ENCODE assay signal across 8 cellular contexts in the genomic region with DNA sequence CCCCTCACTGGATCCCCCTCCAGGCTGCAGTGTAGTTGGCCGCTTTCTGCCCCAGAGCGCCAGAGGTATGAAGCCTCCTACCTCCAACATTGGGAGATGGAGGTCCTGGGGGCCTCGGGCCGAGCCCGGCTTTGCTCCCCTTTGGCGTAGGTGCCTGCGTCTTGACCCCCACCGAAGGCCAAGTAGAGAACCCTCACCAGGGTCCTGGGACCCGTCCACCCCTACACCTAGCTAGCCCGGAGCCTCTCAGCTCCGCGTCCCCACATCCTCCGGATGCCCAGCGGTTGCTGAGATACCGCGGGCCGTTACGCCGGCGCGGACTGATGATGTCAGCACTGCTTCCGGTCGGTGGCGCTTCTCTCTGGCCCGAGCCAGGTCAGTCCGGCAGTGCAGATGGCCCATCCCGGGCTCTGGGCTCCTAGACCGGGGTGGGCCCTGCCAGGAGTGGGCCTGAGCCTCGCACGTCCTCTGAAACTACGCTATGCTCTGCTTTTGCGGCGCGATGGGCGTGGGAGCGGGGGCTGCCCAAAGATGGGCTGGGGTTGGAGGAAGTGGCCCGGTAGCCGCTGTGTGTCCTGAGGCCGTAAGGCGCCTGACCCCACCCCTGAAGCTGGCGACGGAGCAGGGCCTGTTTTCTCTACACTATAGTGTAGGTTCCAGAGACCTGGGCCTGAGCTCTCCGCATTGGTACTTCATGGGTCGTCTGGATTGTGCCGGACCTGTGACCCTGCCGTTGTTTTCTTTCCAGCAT. TPM values are rescaled to one million over a fixed set of nuclear protein-coding genes. Genes with fewer than 3 reads are reported as not detected.
DNase-seq lines count a peak whose midpoint lies in the region; ATAC-seq, FAIRE-seq and TF ChIP-seq lines count a peak whose summit lies in the region.

GLB1L (minus strand) TSS at position 297 of the 751 bp plus-strand sequence. CDS start 1,871 bp downstream, outside the sequence.
STK16 (plus strand) TSS at position 332 of the 751 bp plus-strand sequence. CDS start 521 bp downstream, outside the sequence.

- H3K27ac ChIP-seq in DND-41 (ENCODE audit: low read length), result peak within 1 kb of the TSS; percentile 93

- no peak for FAIRE-seq in RCC 7860 (lab: Jason Lieb, UNC)

- H4K20me1 ChIP-seq in DND-41 (ENCODE audit: insufficient read depth, low read length), result peaks cover 30% of the 10 kb centered on the region

- H3K27ac Mint-ChIP-seq in IgD-negative memory B cell (peak within 1 kb of the TSS; percentile 85 to 98 (median 97)), nephron (peak within 1 kb of the TSS; percentile 69 to 94 (median 89))

- H3K36me3 Mint-ChIP-seq in IgD-negative memory B cell (peaks cover 1% of the 10 kb centered on the region), nephron (ENCODE audit: low read depth) (no peaks in the 10 kb centered on the region)

- H3K4me1 Mint-ChIP-seq in IgD-negative memory B cell (peaks cover 33 to 47% (median 43%) of the 10 kb centered on the region in 3 donors), nephron (peaks cover 19% of the 10 kb centered on the region)

- peaks cover 1% of the 10 kb centered on the region for H3K27me3 Mint-ChIP-seq in IgD-negative memory B cell
- peaks cover 5% of the 10 kb centered on the region for H3K27me3 Mint-ChIP-seq in nephron (ENCODE audit: low read depth)

- H3K4me3 Mint-ChIP-seq in IgD-negative memory B cell, result peak within 1 kb of the TSS; percentile 84 to 96 (median 92)
- H3K4me3 Mint-ChIP-seq in nephron, result peak within 1 kb of the TSS; percentile 95 to 96 (median 96)

- no peaks in the 10 kb centered on the region for H3K9me3 ChIP-seq in DND-41 (ENCODE audit: insufficient read depth, low read length, severe bottlenecking)

- peaks cover 6% of the 10 kb centered on the region for H3K36me3 ChIP-seq in DND-41 (ENCODE audit: insufficient read depth, low read length)

- ATAC-seq in DND-41 (ENCODE audit: insufficient read depth, low read depth) (peak; percentile 75), GM21619 (IDR thresholded peaks at IDR 0.05; ENCODE audit: unreplicated experiment) (peak; percentile 58)

- DNase-seq in DND-41 (peak; percentile 87), RCC 7860 (ENCODE audit: low spot score) (peak; percentile 84), fibroblast of pulmonary artery (ENCODE audit: low read depth) (peak; percentile 95)
- DNase-seq in activated T-helper 9 cell treated with anti-CD3 and anti-CD28 coated beads, Interleukin-2, amount 50 U/mL, for 16 hours (ENCODE audit: low read depth), result peak; percentile 83
- peak; percentile 86 for DNase-seq in stimulated activated naive CD4-positive, alpha-beta T cell treated with Interleukin-2 at 50 U/mL for 16 hours (lab: John Stamatoyannopoulos, UW)

- peaks cover 53% of the 10 kb centered on the region for H3K4me1 ChIP-seq in DND-41 (ENCODE audit: insufficient read depth, low read length)

- peaks cover 14% of the 10 kb centered on the region for H3K79me2 ChIP-seq in DND-41 (ENCODE audit: insufficient read depth, low read length)

- H3K4me3 ChIP-seq in DND-41 (ENCODE audit: low read depth in 1 of 2, low read length in 2 of 2) (peak within 1 kb of the TSS; percentile 87), fibroblast of pulmonary artery (replicated peaks; ENCODE audit: low read depth, low read length) (peak within 1 kb of the TSS; percentile 93)

- TF ChIP-seq CTCF in DND-41 (IDR thresholded peaks at IDR 0.05; ENCODE audit: borderline replicate concordance, extremely low read depth, low read length, poor library complexity, severe bottlenecking) (no peak), fibroblast of pulmonary artery (IDR thresholded peaks at IDR 0.05; ENCODE audit: low read length, missing control alignments) (no peak), nephron (IDR thresholded peaks at IDR 0.05; ENCODE audit: unreplicated experiment in 3 of 3) (no peak)

- H2AFZ ChIP-seq in DND-41 (ENCODE audit: low read depth, low read length), result peak within 1 kb of the TSS; percentile 94

- H3K9me3 Mint-ChIP-seq in IgD-negative memory B cell (no peaks in the 10 kb centered on the region), nephron (no peaks in the 10 kb centered on the region)

- H3K27me3 ChIP-seq in DND-41 (ENCODE audit: insufficient read depth, low read length, poor library complexity), result no peaks in the 10 kb centered on the region

- peak within 1 kb of the TSS; percentile 84 for H3K4me2 ChIP-seq in DND-41 (ENCODE audit: insufficient read depth, low read length)

- H3K9ac ChIP-seq in DND-41 (ENCODE audit: low read depth, low read length), result peak within 1 kb of the TSS; percentile 90

RNA-seq across cellular contexts. Expression of gene GLB1L, which starts in this region (rescaled TPM):
- not detected for polyA plus RNA-seq in IgD-negative memory B cell

RNA-seq across cellular contexts. Expression of gene STK16, which starts in this region (rescaled TPM):
- 17.9 TPM for polyA plus RNA-seq in IgD-negative memory B cell

Comparison
In these comparisons a context has a peak if more than half of its experiments do, and no peak if none do; other contexts are left out.
1. Peak in every context shown above with its lines: DNase-seq, ATAC-seq, H3K4me3 ChIP-seq and H3K27ac ChIP-seq.